Comparison of ENCODE assay signal across 1 cellular context in genomic region chr11:33132510-33132909, GRCh38.
TF ChIP-seq lines count a peak whose summit lies in the region.

No MANE protein-coding gene starts in this region.

TF ChIP-seq in GM23338, 12 proteins besides CTCF, POLR2A, EP300 and RAD21 (continued from another document):
- no peak for TF ChIP-seq ZNF462 (CRISPR knock-in tag; IDR thresholded peaks at IDR 0.05)
- no peak for TF ChIP-seq REST (IDR thresholded peaks at IDR 0.05; ENCODE audit: unreplicated experiment)
- 0 out of 2 replicates have a peak, but pooled peaks have one; percentile 21 for TF ChIP-seq POLR2AphosphoS5 (IDR thresholded peaks at IDR 0.05; ENCODE audit: low read depth)
- TF ChIP-seq STAT1 (IDR thresholded peaks at IDR 0.05; ENCODE audit: unreplicated experiment): no peak
- no peak for TF ChIP-seq CREB1 (CRISPR knock-in tag; IDR thresholded peaks at IDR 0.05; ENCODE audit: low read depth)
